In genomic region chr15:58260186-58260910, GRCh38 we compare ENCODE assay signal across 15 cellular contexts.
A peak's percentile ranks its signal among the peaks of the same experiment; 100 is the strongest.
DNase-seq lines count a peak whose midpoint lies in the region; ATAC-seq, FAIRE-seq and TF ChIP-seq lines count a peak whose summit lies in the region.
"Had no signal": no experiment of that assay in that cellular context is flagged by ENCODE, and none has a peak within 500 bp of the region (broad histone marks: within the 10 kb centered on the region; RNA-seq: fewer than 3 reads in every experiment).

No MANE protein-coding gene starts in this region.

- H3K9me3 ChIP-seq in esophagus (ENCODE audit: control insufficient read depth in 2 of 2, insufficient read depth in 1 of 2, low read depth in 1 of 2, low read length in 1 of 2) = no peaks in the 10 kb centered on the region
- H3K9me3 ChIP-seq in gastrocnemius medialis = no peaks in the 10 kb centered on the region
- H3K9me3 ChIP-seq: testis had no signal

- no peaks in the 10 kb centered on the region for H3K27me3 ChIP-seq in esophagus (ENCODE audit: control insufficient read depth in 1 of 2, insufficient read depth in 2 of 2, low read length in 2 of 2)
- no peaks in the 10 kb centered on the region for H3K27me3 ChIP-seq in gastrocnemius medialis
- H3K27me3 ChIP-seq: testis had no signal

- peak; percentile 50 to 52 for TF ChIP-seq POLR2A in gastrocnemius medialis (IDR thresholded peaks at IDR 0.05)

- H3K36me3 ChIP-seq in esophagus (ENCODE audit: control insufficient read depth in 2 of 2, insufficient read depth in 2 of 2, low read length in 1 of 2) = no peaks in the 10 kb centered on the region
- no peaks in the 10 kb centered on the region for H3K36me3 ChIP-seq in gastrocnemius medialis
- H3K36me3 ChIP-seq: WERI-Rb-1 had no signal

- H3K4me1 ChIP-seq in esophagus (ENCODE audit: control insufficient read depth in 2 of 2, insufficient read depth in 2 of 2, low read length in 1 of 2) (peaks cover 0 to 9% of the 10 kb centered on the region in 2 donors), gastrocnemius medialis (peaks cover 40 to 48% of the 10 kb centered on the region in 2 donors)
- H3K4me1 ChIP-seq: testis had no signal

- in situ Hi-C loops in gastrocnemius medialis (cut with MboI; ENCODE audit: low sequenced_read_pairs in 4 of 4) = loop anchor here in 1 of 4 donors (10.0 kb wide), 1 partner anchor 64 kb away; no protein-coding TSS in a partner anchor

- TF ChIP-seq CTCF in gastrocnemius medialis (IDR thresholded peaks at IDR 0.05 in 4 of 5, conservative IDR thresholded peaks at IDR 0.05 in 1 of 5) = peak in 1 of 5 experiments; percentile 10

- H3K4me3 ChIP-seq in esophagus (ENCODE audit: low read depth in 1 of 2, low read length in 2 of 2) (no peak overlapping the region), gastrocnemius medialis (peak overlapping the region in 1 of 4 donors; percentile 20)
- H3K4me3 ChIP-seq: testis had no signal

- ATAC-seq in gastrocnemius medialis (peak; percentile 81 to 84), HG03442 (IDR thresholded peaks at IDR 0.05; ENCODE audit: unreplicated experiment) (no peak)
- ATAC-seq: naive thymus-derived CD4-positive, alpha-beta T cell had no signal

- intact Hi-C loops in gastrocnemius medialis (cut with DNase I; ENCODE audit: low total_unique reads) = loop anchor here (5.0 kb wide), 3 partner anchors 247 to 512 kb away; partner anchors contain the start of gene MINDY2

- no peak for DNase-seq in HTR-8/SVneo (ENCODE audit: insufficient read length, low spot score)
- DNase-seq in NCI-H69 (lab: John Stamatoyannopoulos, UW) = peak; percentile 73
- peak; percentile 83 to 87 for DNase-seq in gastrocnemius medialis
- DNase-seq in putamen (ENCODE audit: low spot score) = no peak
- DNase-seq in hippocampal formation (lab: John Stamatoyannopoulos, UW) = no peak
- DNase-seq: activated naive CD8-positive, alpha-beta T cell treated with anti-CD3 and anti-CD28 coated beads for 36 hours; CD4-positive, CD25-positive, alpha-beta regulatory T cell; kidney; MM.1S; naive thymus-derived CD4-positive, alpha-beta T cell; NCI-H526; testis; WERI-Rb-1 had no signal

- WGBS in esophagus, 2 donors = 42 to 52% methylated on average over 7 of the region's 7 CpGs

- H3K27ac ChIP-seq in esophagus (ENCODE audit: low read depth in 2 of 2, low read length in 1 of 2) = peak overlapping the region; percentile 37 to 63
- peak overlapping the region; percentile 90 to 96 (median 94) for H3K27ac ChIP-seq in gastrocnemius medialis
- H3K27ac ChIP-seq: testis, WERI-Rb-1 had no signal

- peak; percentile 33 for FAIRE-seq in HTR-8/SVneo (lab: Jason Lieb, UNC)
- FAIRE-seq: kidney had no signal

Comparison
In these comparisons a context has a peak if more than half of its experiments do, and no peak if none do; other contexts are left out.
1. DNase-seq: peak in NCI-H69 (single experiment) and gastrocnemius medialis (2 of 2); none in HTR-8/SVneo (single experiment), putamen (single experiment) and hippocampal formation (0 of 2).